1 cellular context compared by ENCODE assay signal in genomic region chr10:77306666-77307065, GRCh38.
TF ChIP-seq lines count a peak whose summit lies in the region.

No MANE protein-coding gene starts in this region.

TF ChIP-seq in SK-N-SH, 30 proteins besides CTCF, POLR2A, EP300 and RAD21 (continued from another document):
- TF ChIP-seq REST (IDR thresholded peaks at IDR 0.05; ENCODE audit: low read depth, low read length) (no peak), ELF1 (IDR thresholded peaks at IDR 0.05) (no peak), USF2 (IDR thresholded peaks at IDR 0.05; ENCODE audit: borderline replicate concordance, low read depth, low read length) (no peak), GATA2 (CRISPR knock-in tag; IDR thresholded peaks at IDR 0.05) (no peak), TEAD4 (IDR thresholded peaks at IDR 0.05; ENCODE audit: borderline replicate concordance, insufficient read depth) (no peak), TAF1 (IDR thresholded peaks at IDR 0.05; ENCODE audit: borderline replicate concordance, low read depth, low read length) (no peak), TCF12 (IDR thresholded peaks at IDR 0.05) (no peak), EZH2phosphoT487 (IDR thresholded peaks at IDR 0.05; ENCODE audit: borderline replicate concordance, low read depth) (no peak), RXRA (IDR thresholded peaks at IDR 0.05; ENCODE audit: borderline replicate concordance, low read depth) (no peak), YY1 (IDR thresholded peaks at IDR 0.05; ENCODE audit: low read depth) (no peak), MXI1 (IDR thresholded peaks at IDR 0.05; ENCODE audit: low read depth, low read length) (no peak)
